ENCODE assay signal across 19 cellular contexts in the genomic region with DNA sequence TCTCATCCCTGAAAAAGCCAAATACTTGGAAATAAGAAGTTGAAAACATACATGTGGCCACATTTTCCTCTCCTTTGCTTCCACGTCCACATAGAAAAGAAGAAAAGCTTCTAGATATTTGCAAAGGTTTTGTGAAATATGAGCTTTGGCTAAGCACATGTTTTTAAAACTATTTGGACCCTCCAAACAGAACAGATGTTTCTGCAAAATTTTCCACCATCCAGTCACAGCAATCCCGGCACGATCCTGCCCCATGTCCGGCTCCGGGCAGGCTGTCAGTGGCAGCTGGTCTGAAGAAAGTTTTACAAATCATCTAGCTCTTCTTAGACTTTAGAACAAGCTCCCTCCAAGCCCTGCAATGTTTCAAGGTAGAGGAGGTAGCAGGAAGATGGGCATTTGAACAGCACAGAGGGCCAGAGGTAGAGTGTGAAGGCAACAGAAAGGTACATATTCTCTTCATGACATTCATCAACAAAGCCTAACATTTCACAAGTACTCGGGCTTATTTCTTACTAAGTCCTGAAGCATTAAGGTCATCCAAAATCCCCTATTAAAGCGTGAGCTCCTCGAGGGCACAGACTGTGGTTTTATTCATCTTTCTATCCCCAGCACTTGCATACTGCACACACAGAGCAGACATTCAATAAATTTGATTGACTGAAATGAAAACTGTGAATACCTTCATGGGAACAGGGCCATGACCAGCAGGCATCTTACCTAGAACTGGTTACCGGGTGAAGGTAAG.
DNase-seq lines count a peak whose midpoint lies in the region; ATAC-seq and TF ChIP-seq lines count a peak whose summit lies in the region.
"Had no signal": no experiment of that assay in that cellular context is flagged by ENCODE, and none has a peak within 500 bp of the region (broad histone marks: within the 10 kb centered on the region; RNA-seq: fewer than 3 reads in every experiment).

No MANE protein-coding gene starts in this region.

- H3K27me3 ChIP-seq in thyroid gland, result no peaks in the 10 kb centered on the region
- no peaks in the 10 kb centered on the region for H3K27me3 ChIP-seq in H7 (ENCODE audit: control insufficient read depth, insufficient read depth, low read length)
- H3K27me3 ChIP-seq: adrenal gland had no signal

- H3K9me3 ChIP-seq in thyroid gland, result no peaks in the 10 kb centered on the region
- H3K9me3 ChIP-seq: adrenal gland had no signal

- peak overlapping the region; percentile 13 to 68 for H3K27ac Mint-ChIP-seq in effector memory CD8-positive, alpha-beta T cell
- H3K27ac Mint-ChIP-seq in nephron (peak overlapping the region; percentile 86 to 100 (median 94)), T-cell (no peak overlapping the region)
- H3K27ac Mint-ChIP-seq: activated T-cell treated with anti-CD3 and anti-CD28 coated beads, Interleukin-2, amount 50 U/mL, for 24 hours; dendritic cell treated with granulocyte-macrophage colony-stimulating factor and Interleukin-4, amounts not matched to agents 40 ng/mL and 50 ng/mL, for 4 days had no signal

- H3K4me3 Mint-ChIP-seq in effector memory CD8-positive, alpha-beta T cell, result no peak overlapping the region
- H3K4me3 Mint-ChIP-seq in nephron (peak overlapping the region in 2 of 3 experiments; percentile 52 to 72), T-cell (no peak overlapping the region)
- H3K4me3 Mint-ChIP-seq: activated T-cell treated with anti-CD3 and anti-CD28 coated beads, Interleukin-2, amount 50 U/mL, for 24 hours; dendritic cell treated with granulocyte-macrophage colony-stimulating factor and Interleukin-4, amounts not matched to agents 40 ng/mL and 50 ng/mL, for 4 days; memory B cell had no signal

- CTCF ChIA-PET in T-cell (lab: Charles Lee), result no interaction called here

- H3K4me1 ChIP-seq in thyroid gland, result peaks cover 32 to 40% of the 10 kb centered on the region in 2 donors

- WGBS in thyroid gland, 2 donors, result 41 to 48% methylated on average over 9 of the region's 9 CpGs

- TF ChIP-seq CTCF in nephron (IDR thresholded peaks at IDR 0.05; ENCODE audit: unreplicated experiment in 3 of 3), result no peak
- TF ChIP-seq CTCF in thyroid gland (IDR thresholded peaks at IDR 0.05), result no peak

- no peak overlapping the region for H3K4me3 ChIP-seq in thyroid gland (replicated peaks in 1 of 3)
- no peak overlapping the region for H3K4me3 ChIP-seq in H7 (ENCODE audit: insufficient read depth, low read depth, low read length)
- H3K4me3 ChIP-seq: adrenal gland had no signal

- POLR2A ChIA-PET in T-cell (lab: Charles Lee), result no interaction called here

- peaks cover 21 to 37% of the 10 kb centered on the region in 2 donors for H3K4me1 Mint-ChIP-seq in effector memory CD8-positive, alpha-beta T cell (ENCODE audit: low read depth in 2 of 2)
- H3K4me1 Mint-ChIP-seq in nephron, result peaks cover 54% of the 10 kb centered on the region
- H3K4me1 Mint-ChIP-seq in T-cell, result peaks cover 0 to 14% (median 6%) of the 10 kb centered on the region in 3 donors

- intact Hi-C loops in thyroid gland (cut with DNase I), result no loop called here

- H3K36me3 ChIP-seq in thyroid gland, result no peaks in the 10 kb centered on the region
- no peaks in the 10 kb centered on the region for H3K36me3 ChIP-seq in H7 (replicated peaks; ENCODE audit: control insufficient read depth, insufficient read depth, low read length)
- H3K36me3 ChIP-seq: adrenal gland had no signal

- no peak for ATAC-seq in effector memory CD8-positive, alpha-beta T cell (replicated peaks)
- no peak for ATAC-seq in T-cell (replicated peaks in 1 of 4)

- H3K36me3 Mint-ChIP-seq in effector memory CD8-positive, alpha-beta T cell (ENCODE audit: insufficient read depth), result peaks cover 5% of the 10 kb centered on the region
- H3K36me3 Mint-ChIP-seq in nephron (ENCODE audit: low read depth) (no peaks in the 10 kb centered on the region), T-cell (peaks cover 21% of the 10 kb centered on the region)

- H3K27ac ChIP-seq in thyroid gland, result peak overlapping the region; percentile 31 to 82 (median 82)

- no peaks in the 10 kb centered on the region for H3K27me3 Mint-ChIP-seq in effector memory CD8-positive, alpha-beta T cell
- no peaks in the 10 kb centered on the region for H3K27me3 Mint-ChIP-seq in nephron (ENCODE audit: low read depth)
- no peaks in the 10 kb centered on the region for H3K27me3 Mint-ChIP-seq in T-cell
- H3K27me3 Mint-ChIP-seq: activated T-cell treated with anti-CD3 and anti-CD28 coated beads, Interleukin-2, amount 50 U/mL, for 24 hours; dendritic cell treated with granulocyte-macrophage colony-stimulating factor and Interleukin-4, amounts not matched to agents 40 ng/mL and 50 ng/mL, for 4 days; memory B cell had no signal

- TF ChIP-seq POLR2A in thyroid gland (IDR thresholded peaks at IDR 0.05), result no peak

- peak; percentile 9 for DNase-seq in NCI-H1105 treated with DMSO at 0.1 percent for 48 hours (lab: John Stamatoyannopoulos, UW)
- no peak for DNase-seq in NCI-H1105 (lab: John Stamatoyannopoulos, UW)
- no peak for DNase-seq in effector memory CD8-positive, alpha-beta T cell
- DNase-seq in thyroid gland, result no peak
- DNase-seq in T-cell, result no peak
- no peak for DNase-seq in H7
- no peak for DNase-seq in NCI-H1417 (lab: John Stamatoyannopoulos, UW)
- DNase-seq: 8988T; activated CD4-positive, alpha-beta T cell treated with anti-CD3 and anti-CD28 coated beads for 48 hours; activated T-cell treated with anti-CD3 and anti-CD28 coated beads, Interleukin-2, amount 50 U/mL, for 24 hours; GOT3; NCI-H748 treated with DMSO at 0.1 percent for 48 hours; RPMI8226; stimulated activated CD4-positive, alpha-beta T cell treated with anti-CD3 and anti-CD28 coated beads, Interleukin-1b, Interleukin-23, amount 100 ng/mL, for 48 hours; T-helper 2 cell had no signal

- H3K9me3 Mint-ChIP-seq in effector memory CD8-positive, alpha-beta T cell, result no peaks in the 10 kb centered on the region
- H3K9me3 Mint-ChIP-seq in nephron (no peaks in the 10 kb centered on the region), T-cell (no peaks in the 10 kb centered on the region)
- H3K9me3 Mint-ChIP-seq: activated T-cell treated with anti-CD3 and anti-CD28 coated beads, Interleukin-2, amount 50 U/mL, for 24 hours; dendritic cell treated with granulocyte-macrophage colony-stimulating factor and Interleukin-4, amounts not matched to agents 40 ng/mL and 50 ng/mL, for 4 days; memory B cell had no signal

Comparison
In these comparisons a context has a peak if more than half of its experiments do, and no peak if none do; other contexts are left out.
1. H3K27ac Mint-ChIP-seq: peak in effector memory CD8-positive, alpha-beta T cell (2 of 2) and nephron (3 of 3); none in T-cell (0 of 2).
2. H3K4me3 Mint-ChIP-seq: peak in nephron (2 of 3); none in effector memory CD8-positive, alpha-beta T cell (0 of 2) and T-cell (0 of 3).